In genomic region chr3:60917136-60917535, GRCh38 we compare ENCODE assay signal across 19 cellular contexts.
DNase-seq lines count a peak whose midpoint lies in the region; ATAC-seq and TF ChIP-seq lines count a peak whose summit lies in the region.
"Had no signal": no experiment of that assay in that cellular context is flagged by ENCODE, and none has a peak within 500 bp of the region (broad histone marks: within the 10 kb centered on the region; RNA-seq: fewer than 3 reads in every experiment).

No MANE protein-coding gene starts in this region.

- no peak overlapping the region for H3K4me2 ChIP-seq in neural progenitor cell

- H3K36me3 Mint-ChIP-seq in neural progenitor cell, result no peaks in the 10 kb centered on the region
- H3K36me3 Mint-ChIP-seq: CD14-positive monocyte; stimulated activated memory B cell treated with anti-CD40 and anti-IgM and Interleukin-4, amounts not matched to agents 10 μg/mL and 1 μg/mL and 100 μg/mL, for 72 hours had no signal

- no peaks in the 10 kb centered on the region for H3F3A ChIP-seq in neural progenitor cell (ENCODE audit: low read depth)

- no peak overlapping the region for H3K27ac Mint-ChIP-seq in neural progenitor cell
- H3K27ac Mint-ChIP-seq: activated naive CD8-positive, alpha-beta T cell; stimulated activated memory B cell treated with anti-CD40 and anti-IgM and Interleukin-4, amounts not matched to agents 10 μg/mL and 1 μg/mL and 100 μg/mL, for 72 hours; type B pancreatic cell had no signal

- peak; percentile 46 for DNase-seq in DMS53 (lab: John Stamatoyannopoulos, UW)
- DNase-seq in DMS53 treated with DMSO at 0.1 percent for 48 hours (lab: John Stamatoyannopoulos, UW; ENCODE audit: unreplicated experiment), result no peak
- DNase-seq in NCI-H1105 treated with DMSO at 0.1 percent for 48 hours (lab: John Stamatoyannopoulos, UW), result peak; percentile 58
- DNase-seq in RPMI8226, result peak; percentile 41
- peak; percentile 23 for DNase-seq in left ventricle myocardium inferior
- no peak for DNase-seq in neural progenitor cell (ENCODE audit: low spot score)
- DNase-seq: activated CD4-positive, alpha-beta T cell treated with anti-CD3 and anti-CD28 coated beads for 4 hours; MG63; T-helper 2 cell had no signal

- H3K79me2 ChIP-seq in neural progenitor cell (ENCODE audit: low read depth), result no peaks in the 10 kb centered on the region

- H3K9me3 Mint-ChIP-seq in neural progenitor cell, result peaks cover 2% of the 10 kb centered on the region
- H3K9me3 Mint-ChIP-seq: stimulated activated memory B cell treated with anti-CD40 and anti-IgM and Interleukin-4, amounts not matched to agents 10 μg/mL and 1 μg/mL and 100 μg/mL, for 72 hours had no signal

- H3K9ac ChIP-seq in neural progenitor cell, result no peak overlapping the region

- intact Hi-C loops in left ventricle myocardium inferior (cut with micrococcal nuclease), result no loop called here

- H3K9me3 ChIP-seq in left ventricle myocardium inferior (replicated peaks), result no peaks in the 10 kb centered on the region
- no peaks in the 10 kb centered on the region for H3K9me3 ChIP-seq in neural progenitor cell (ENCODE audit: low read depth)
- H3K9me3 ChIP-seq: MG63 had no signal

- H3K4me3 Mint-ChIP-seq in neural progenitor cell, result no peak overlapping the region
- H3K4me3 Mint-ChIP-seq: activated naive CD8-positive, alpha-beta T cell; CD14-positive monocyte; stimulated activated memory B cell treated with anti-CD40 and anti-IgM and Interleukin-4, amounts not matched to agents 10 μg/mL and 1 μg/mL and 100 μg/mL, for 72 hours; type B pancreatic cell had no signal

- no peak for TF ChIP-seq CTCF in left ventricle myocardium inferior (IDR thresholded peaks at IDR 0.05; ENCODE audit: borderline replicate concordance)
- no peak for TF ChIP-seq CTCF in neural progenitor cell (IDR thresholded peaks at IDR 0.05)

- H3K27me3 Mint-ChIP-seq in neural progenitor cell (ENCODE audit: insufficient read depth, low read depth), result no peaks in the 10 kb centered on the region
- H3K27me3 Mint-ChIP-seq: activated naive CD8-positive, alpha-beta T cell; stimulated activated memory B cell treated with anti-CD40 and anti-IgM and Interleukin-4, amounts not matched to agents 10 μg/mL and 1 μg/mL and 100 μg/mL, for 72 hours; type B pancreatic cell had no signal

- no peak overlapping the region for H3K4me3 ChIP-seq in left ventricle myocardium inferior
- no peak overlapping the region for H3K4me3 ChIP-seq in neural progenitor cell
- H3K4me3 ChIP-seq: breast epithelium, MG63, skin epidermis had no signal

- H3K27me3 ChIP-seq in left ventricle myocardium inferior (ENCODE audit: low read depth), result no peaks in the 10 kb centered on the region
- H3K27me3 ChIP-seq in neural progenitor cell, result no peaks in the 10 kb centered on the region
- H3K27me3 ChIP-seq: breast epithelium, MG63 had no signal

- no peak overlapping the region for H3K27ac ChIP-seq in left ventricle myocardium inferior (replicated peaks)
- H3K27ac ChIP-seq in neural progenitor cell, result no peak overlapping the region
- H3K27ac ChIP-seq: 22Rv1, breast epithelium, skin epidermis had no signal

- H4K20me1 ChIP-seq in neural progenitor cell (ENCODE audit: low read depth), result no peaks in the 10 kb centered on the region

- no peak overlapping the region for H2AFZ ChIP-seq in neural progenitor cell (replicated peaks)

- H3K36me3 ChIP-seq in left ventricle myocardium inferior (no peaks in the 10 kb centered on the region), neural progenitor cell (no peaks in the 10 kb centered on the region)
- H3K36me3 ChIP-seq: breast epithelium, MG63 had no signal

- peaks cover 4% of the 10 kb centered on the region for H3K4me1 ChIP-seq in left ventricle myocardium inferior
- H3K4me1 ChIP-seq in neural progenitor cell, result no peaks in the 10 kb centered on the region
- H3K4me1 ChIP-seq: breast epithelium had no signal

- ATAC-seq in HG02852 (IDR thresholded peaks at IDR 0.05; ENCODE audit: unreplicated experiment) (no peak), GM21576 (IDR thresholded peaks at IDR 0.05; ENCODE audit: unreplicated experiment) (no peak)
- ATAC-seq: left lobe of liver; stimulated activated memory B cell treated with anti-CD40 and anti-IgM and Interleukin-4, amounts not matched to agents 10 μg/mL and 1 μg/mL and 100 μg/mL, for 72 hours had no signal

- H3K4me1 Mint-ChIP-seq in neural progenitor cell, result no peaks in the 10 kb centered on the region
- H3K4me1 Mint-ChIP-seq: CD14-positive monocyte; stimulated activated memory B cell treated with anti-CD40 and anti-IgM and Interleukin-4, amounts not matched to agents 10 μg/mL and 1 μg/mL and 100 μg/mL, for 72 hours had no signal

Comparison
In these comparisons a context has a peak if more than half of its experiments do, and no peak if none do; other contexts are left out.
1. DNase-seq: peak in DMS53 (single experiment), NCI-H1105 treated with DMSO at 0.1 percent for 48 hours (single experiment), RPMI8226 (single experiment) and left ventricle myocardium inferior (single experiment); none in DMS53 treated with DMSO at 0.1 percent for 48 hours (single experiment) and neural progenitor cell (single experiment).